Comparison of ENCODE assay signal across 1 cellular context in the genomic region with DNA sequence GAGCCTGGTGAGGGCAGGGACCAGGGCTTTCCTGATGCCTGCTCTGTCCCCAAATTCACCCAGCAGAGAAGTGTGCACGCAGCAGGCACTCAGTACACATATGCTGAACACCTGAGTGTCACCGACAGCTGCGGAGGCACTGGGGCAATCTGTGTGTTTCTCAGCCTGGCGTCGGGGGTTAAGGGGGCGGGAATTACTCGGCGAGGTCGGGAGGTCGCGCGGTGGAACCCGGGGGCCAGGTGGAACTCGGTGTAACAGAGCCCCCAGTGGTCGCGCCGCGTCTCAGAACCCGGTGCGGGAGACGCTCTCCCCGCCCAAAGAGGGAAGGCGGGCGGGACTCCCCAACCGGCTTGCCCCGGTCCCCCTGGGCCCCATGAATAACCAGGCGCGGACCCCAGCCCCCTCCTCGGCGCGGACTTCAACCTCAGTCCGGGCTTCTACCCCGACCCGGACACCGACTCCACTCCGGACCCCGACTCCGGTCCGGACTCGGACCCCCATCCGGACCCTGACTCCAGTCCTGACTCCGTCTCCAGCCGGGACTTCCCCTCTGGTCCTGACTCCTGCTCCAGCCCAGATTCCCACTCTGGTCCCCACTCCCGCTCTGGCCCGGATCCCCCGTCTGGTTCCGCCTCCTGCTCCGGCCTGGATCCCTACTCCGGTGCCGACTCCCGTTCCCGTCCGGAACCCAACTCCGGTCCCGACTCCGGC.
TF ChIP-seq lines count a peak whose summit lies in the region.

SELENOV (plus strand) TSS at position 300 of the 711 bp plus-strand sequence; CDS start at position 374, 74 bp downstream.

TF ChIP-seq in WTC11, 78 proteins besides CTCF, POLR2A, EP300 and RAD21 (continued from another document):
- TF ChIP-seq, protein P1, sequence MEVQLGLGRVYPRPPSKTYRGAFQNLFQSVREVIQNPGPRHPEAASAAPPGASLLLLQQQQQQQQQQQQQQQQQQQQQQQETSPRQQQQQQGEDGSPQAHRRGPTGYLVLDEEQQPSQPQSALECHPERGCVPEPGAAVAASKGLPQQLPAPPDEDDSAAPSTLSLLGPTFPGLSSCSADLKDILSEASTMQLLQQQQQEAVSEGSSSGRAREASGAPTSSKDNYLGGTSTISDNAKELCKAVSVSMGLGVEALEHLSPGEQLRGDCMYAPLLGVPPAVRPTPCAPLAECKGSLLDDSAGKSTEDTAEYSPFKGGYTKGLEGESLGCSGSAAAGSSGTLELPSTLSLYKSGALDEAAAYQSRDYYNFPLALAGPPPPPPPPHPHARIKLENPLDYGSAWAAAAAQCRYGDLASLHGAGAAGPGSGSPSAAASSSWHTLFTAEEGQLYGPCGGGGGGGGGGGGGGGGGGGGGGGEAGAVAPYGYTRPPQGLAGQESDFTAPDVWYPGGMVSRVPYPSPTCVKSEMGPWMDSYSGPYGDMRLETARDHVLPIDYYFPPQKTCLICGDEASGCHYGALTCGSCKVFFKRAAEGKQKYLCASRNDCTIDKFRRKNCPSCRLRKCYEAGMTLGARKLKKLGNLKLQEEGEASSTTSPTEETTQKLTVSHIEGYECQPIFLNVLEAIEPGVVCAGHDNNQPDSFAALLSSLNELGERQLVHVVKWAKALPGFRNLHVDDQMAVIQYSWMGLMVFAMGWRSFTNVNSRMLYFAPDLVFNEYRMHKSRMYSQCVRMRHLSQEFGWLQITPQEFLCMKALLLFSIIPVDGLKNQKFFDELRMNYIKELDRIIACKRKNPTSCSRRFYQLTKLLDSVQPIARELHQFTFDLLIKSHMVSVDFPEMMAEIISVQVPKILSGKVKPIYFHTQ (CRISPR knock-in tag; IDR thresholded peaks at IDR 0.05) = no peak
- TF ChIP-seq ATF3 (CRISPR knock-in tag; conservative IDR thresholded peaks at IDR 0.05) = no peak
- TF ChIP-seq FOXJ3 (CRISPR knock-in tag; IDR thresholded peaks at IDR 0.05; ENCODE audit: borderline replicate concordance) = no peak
- peak; percentile 67 for TF ChIP-seq TEAD1 (CRISPR knock-in tag; IDR thresholded peaks at IDR 0.05)
- 0 out of 2 replicates have a peak, but pooled peaks have one; percentile 15 for TF ChIP-seq ESRRA (CRISPR knock-in tag; IDR thresholded peaks at IDR 0.05; ENCODE audit: borderline replicate concordance)
- TF ChIP-seq GTF2I (CRISPR knock-in tag; conservative IDR thresholded peaks at IDR 0.05) = no peak
- no peak for TF ChIP-seq CDX4 (CRISPR knock-in tag; IDR thresholded peaks at IDR 0.05; ENCODE audit: borderline replicate concordance)
- no peak for TF ChIP-seq ZNF396 (CRISPR knock-in tag; IDR thresholded peaks at IDR 0.05; ENCODE audit: borderline replicate concordance)
- TF ChIP-seq SMAD3 (CRISPR knock-in tag; IDR thresholded peaks at IDR 0.05; ENCODE audit: borderline replicate concordance) = no peak
- TF ChIP-seq NR1H2 (CRISPR knock-in tag; IDR thresholded peaks at IDR 0.05) = no peak
- TF ChIP-seq E2F4 (CRISPR knock-in tag; IDR thresholded peaks at IDR 0.05; ENCODE audit: borderline replicate concordance, low read depth) = peak; percentile 56
- TF ChIP-seq JUN (CRISPR knock-in tag; IDR thresholded peaks at IDR 0.05) = no peak
- TF ChIP-seq, protein P2, sequence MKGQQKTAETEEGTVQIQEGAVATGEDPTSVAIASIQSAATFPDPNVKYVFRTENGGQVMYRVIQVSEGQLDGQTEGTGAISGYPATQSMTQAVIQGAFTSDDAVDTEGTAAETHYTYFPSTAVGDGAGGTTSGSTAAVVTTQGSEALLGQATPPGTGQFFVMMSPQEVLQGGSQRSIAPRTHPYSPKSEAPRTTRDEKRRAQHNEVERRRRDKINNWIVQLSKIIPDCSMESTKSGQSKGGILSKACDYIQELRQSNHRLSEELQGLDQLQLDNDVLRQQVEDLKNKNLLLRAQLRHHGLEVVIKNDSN (CRISPR knock-in tag; IDR thresholded peaks at IDR 0.05) = no peak; the same call in 1 of the 2 replicates
- TF ChIP-seq ELF4 (CRISPR knock-in tag; IDR thresholded peaks at IDR 0.05; ENCODE audit: low read depth) = no peak
- TF ChIP-seq CREM (CRISPR knock-in tag; IDR thresholded peaks at IDR 0.05) = no peak
- no peak for TF ChIP-seq OVOL2 (CRISPR knock-in tag; IDR thresholded peaks at IDR 0.05; ENCODE audit: borderline replicate concordance)
- TF ChIP-seq SP1 (CRISPR knock-in tag; conservative IDR thresholded peaks at IDR 0.05) = no peak; the same call in none of the 2 replicates
- TF ChIP-seq FOXK1 (CRISPR knock-in tag; IDR thresholded peaks at IDR 0.05) = no peak; the same call in 1 of the 2 replicates
- TF ChIP-seq, protein P3, sequence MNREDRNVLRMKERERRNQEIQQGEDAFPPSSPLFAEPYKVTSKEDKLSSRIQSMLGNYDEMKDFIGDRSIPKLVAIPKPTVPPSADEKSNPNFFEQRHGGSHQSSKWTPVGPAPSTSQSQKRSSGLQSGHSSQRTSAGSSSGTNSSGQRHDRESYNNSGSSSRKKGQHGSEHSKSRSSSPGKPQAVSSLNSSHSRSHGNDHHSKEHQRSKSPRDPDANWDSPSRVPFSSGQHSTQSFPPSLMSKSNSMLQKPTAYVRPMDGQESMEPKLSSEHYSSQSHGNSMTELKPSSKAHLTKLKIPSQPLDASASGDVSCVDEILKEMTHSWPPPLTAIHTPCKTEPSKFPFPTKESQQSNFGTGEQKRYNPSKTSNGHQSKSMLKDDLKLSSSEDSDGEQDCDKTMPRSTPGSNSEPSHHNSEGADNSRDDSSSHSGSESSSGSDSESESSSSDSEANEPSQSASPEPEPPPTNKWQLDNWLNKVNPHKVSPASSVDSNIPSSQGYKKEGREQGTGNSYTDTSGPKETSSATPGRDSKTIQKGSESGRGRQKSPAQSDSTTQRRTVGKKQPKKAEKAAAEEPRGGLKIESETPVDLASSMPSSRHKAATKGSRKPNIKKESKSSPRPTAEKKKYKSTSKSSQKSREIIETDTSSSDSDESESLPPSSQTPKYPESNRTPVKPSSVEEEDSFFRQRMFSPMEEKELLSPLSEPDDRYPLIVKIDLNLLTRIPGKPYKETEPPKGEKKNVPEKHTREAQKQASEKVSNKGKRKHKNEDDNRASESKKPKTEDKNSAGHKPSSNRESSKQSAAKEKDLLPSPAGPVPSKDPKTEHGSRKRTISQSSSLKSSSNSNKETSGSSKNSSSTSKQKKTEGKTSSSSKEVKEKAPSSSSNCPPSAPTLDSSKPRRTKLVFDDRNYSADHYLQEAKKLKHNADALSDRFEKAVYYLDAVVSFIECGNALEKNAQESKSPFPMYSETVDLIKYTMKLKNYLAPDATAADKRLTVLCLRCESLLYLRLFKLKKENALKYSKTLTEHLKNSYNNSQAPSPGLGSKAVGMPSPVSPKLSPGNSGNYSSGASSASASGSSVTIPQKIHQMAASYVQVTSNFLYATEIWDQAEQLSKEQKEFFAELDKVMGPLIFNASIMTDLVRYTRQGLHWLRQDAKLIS (CRISPR knock-in tag; IDR thresholded peaks at IDR 0.05; ENCODE audit: borderline replicate concordance) = no peak
- TF ChIP-seq NR3C1 (CRISPR knock-in tag; conservative IDR thresholded peaks at IDR 0.05; ENCODE audit: low read depth) = no peak
- TF ChIP-seq E2F1 (CRISPR knock-in tag; IDR thresholded peaks at IDR 0.05) = no peak; the same call in 1 of the 2 replicates
- no peak for TF ChIP-seq IRF2 (CRISPR knock-in tag; IDR thresholded peaks at IDR 0.05; ENCODE audit: borderline replicate concordance, low read depth)
- TF ChIP-seq ZNF219 (CRISPR knock-in tag; IDR thresholded peaks at IDR 0.05; ENCODE audit: borderline replicate concordance) = no peak
- peak; percentile 42; the same call in 1 of the 2 replicates for TF ChIP-seq NFE2L1 (CRISPR knock-in tag; IDR thresholded peaks at IDR 0.05)
- TF ChIP-seq, protein P4, sequence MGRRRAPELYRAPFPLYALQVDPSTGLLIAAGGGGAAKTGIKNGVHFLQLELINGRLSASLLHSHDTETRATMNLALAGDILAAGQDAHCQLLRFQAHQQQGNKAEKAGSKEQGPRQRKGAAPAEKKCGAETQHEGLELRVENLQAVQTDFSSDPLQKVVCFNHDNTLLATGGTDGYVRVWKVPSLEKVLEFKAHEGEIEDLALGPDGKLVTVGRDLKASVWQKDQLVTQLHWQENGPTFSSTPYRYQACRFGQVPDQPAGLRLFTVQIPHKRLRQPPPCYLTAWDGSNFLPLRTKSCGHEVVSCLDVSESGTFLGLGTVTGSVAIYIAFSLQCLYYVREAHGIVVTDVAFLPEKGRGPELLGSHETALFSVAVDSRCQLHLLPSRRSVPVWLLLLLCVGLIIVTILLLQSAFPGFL (CRISPR knock-in tag; IDR thresholded peaks at IDR 0.05; ENCODE audit: borderline replicate concordance) = no peak
- TF ChIP-seq ZNF232 (CRISPR knock-in tag; IDR thresholded peaks at IDR 0.05) = no peak
- no peak for TF ChIP-seq TEAD4 (CRISPR knock-in tag; IDR thresholded peaks at IDR 0.05)
- TF ChIP-seq, protein P5, sequence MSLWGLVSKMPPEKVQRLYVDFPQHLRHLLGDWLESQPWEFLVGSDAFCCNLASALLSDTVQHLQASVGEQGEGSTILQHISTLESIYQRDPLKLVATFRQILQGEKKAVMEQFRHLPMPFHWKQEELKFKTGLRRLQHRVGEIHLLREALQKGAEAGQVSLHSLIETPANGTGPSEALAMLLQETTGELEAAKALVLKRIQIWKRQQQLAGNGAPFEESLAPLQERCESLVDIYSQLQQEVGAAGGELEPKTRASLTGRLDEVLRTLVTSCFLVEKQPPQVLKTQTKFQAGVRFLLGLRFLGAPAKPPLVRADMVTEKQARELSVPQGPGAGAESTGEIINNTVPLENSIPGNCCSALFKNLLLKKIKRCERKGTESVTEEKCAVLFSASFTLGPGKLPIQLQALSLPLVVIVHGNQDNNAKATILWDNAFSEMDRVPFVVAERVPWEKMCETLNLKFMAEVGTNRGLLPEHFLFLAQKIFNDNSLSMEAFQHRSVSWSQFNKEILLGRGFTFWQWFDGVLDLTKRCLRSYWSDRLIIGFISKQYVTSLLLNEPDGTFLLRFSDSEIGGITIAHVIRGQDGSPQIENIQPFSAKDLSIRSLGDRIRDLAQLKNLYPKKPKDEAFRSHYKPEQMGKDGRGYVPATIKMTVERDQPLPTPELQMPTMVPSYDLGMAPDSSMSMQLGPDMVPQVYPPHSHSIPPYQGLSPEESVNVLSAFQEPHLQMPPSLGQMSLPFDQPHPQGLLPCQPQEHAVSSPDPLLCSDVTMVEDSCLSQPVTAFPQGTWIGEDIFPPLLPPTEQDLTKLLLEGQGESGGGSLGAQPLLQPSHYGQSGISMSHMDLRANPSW (CRISPR knock-in tag; conservative IDR thresholded peaks at IDR 0.05; ENCODE audit: low read depth) = no peak
- no peak for TF ChIP-seq EMX1 (CRISPR knock-in tag; IDR thresholded peaks at IDR 0.05)
- no peak for TF ChIP-seq GABPB1 (CRISPR knock-in tag; IDR thresholded peaks at IDR 0.05)
- no peak for TF ChIP-seq ZNF423 (CRISPR knock-in tag; IDR thresholded peaks at IDR 0.05)
- TF ChIP-seq, protein P6, sequence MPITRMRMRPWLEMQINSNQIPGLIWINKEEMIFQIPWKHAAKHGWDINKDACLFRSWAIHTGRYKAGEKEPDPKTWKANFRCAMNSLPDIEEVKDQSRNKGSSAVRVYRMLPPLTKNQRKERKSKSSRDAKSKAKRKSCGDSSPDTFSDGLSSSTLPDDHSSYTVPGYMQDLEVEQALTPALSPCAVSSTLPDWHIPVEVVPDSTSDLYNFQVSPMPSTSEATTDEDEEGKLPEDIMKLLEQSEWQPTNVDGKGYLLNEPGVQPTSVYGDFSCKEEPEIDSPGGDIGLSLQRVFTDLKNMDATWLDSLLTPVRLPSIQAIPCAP (CRISPR knock-in tag; IDR thresholded peaks at IDR 0.05) = 0 out of 2 replicates have a peak, but pooled peaks have one; percentile 7
